ENCODE assay signal across 8 cellular contexts in the genomic region with DNA sequence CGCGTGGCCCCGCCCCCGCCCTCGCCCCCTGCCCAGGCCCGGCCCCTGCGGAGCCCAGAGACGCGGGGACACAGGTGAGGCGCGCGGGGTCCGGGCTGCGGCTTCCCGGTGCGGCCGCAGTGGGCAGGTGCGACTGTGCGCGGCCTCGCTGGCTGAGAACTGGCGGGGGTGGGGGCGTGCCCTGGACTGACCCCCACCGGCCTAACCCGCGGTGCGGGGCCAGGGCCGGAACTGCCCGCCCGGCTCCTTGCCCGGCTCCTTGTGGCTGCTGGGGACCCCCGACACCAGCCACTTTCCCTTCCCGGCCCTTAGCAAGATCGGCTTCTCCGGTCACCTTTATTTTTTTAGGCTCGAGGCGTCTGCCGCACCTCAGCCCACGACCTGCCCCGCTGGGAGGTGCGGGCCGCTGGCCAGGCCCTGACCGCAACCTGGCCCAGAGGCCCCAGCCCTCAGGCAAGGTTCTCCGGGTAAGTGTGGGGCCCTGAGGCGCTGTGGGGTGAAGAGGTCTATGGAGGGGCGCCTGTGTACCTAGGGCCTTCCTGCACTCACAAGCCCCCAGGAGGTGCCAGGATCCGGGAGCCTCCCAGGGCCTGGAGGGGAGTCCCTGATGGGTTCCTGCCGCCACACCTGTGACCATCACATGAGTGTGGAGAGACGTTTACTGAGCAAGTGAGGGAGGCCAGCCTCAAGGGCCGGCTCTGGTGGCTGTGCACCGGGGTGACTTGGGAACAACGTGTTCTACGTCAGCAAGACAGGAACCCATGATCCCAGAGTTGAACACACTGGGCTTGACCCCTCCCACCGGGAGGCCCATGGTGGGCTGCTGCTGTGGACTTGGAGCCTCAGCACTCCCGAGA. TPM values are rescaled to one million over a fixed set of nuclear protein-coding genes. Genes with fewer than 3 reads are reported as not detected.
DNase-seq lines count a peak whose midpoint lies in the region; ATAC-seq and TF ChIP-seq lines count a peak whose summit lies in the region.

SMIM1 (plus strand) TSS at position 35 of the 857 bp plus-strand sequence. CDS start 2,625 bp downstream, outside the sequence.

- DNase-seq in adipocyte (ENCODE audit: low read depth) (no peak), stomach (no peak), cerebellum (ENCODE audit: low spot score) (no peak), activated gamma-delta T cell (lab: John Stamatoyannopoulos, UW) (no peak), D341Med (ENCODE audit: low spot score) (no peak)

- H3K27me3 ChIP-seq in adipocyte (replicated peaks; ENCODE audit: control insufficient read depth, insufficient read depth, low read length) (peaks cover 36% of the 10 kb centered on the region), iPS-20b (ENCODE audit: insufficient read depth, low read length) (peaks cover 13% of the 10 kb centered on the region; the same call in 1 of the 2 replicates), stomach (peaks cover 0 to 20% (median 0%) of the 10 kb centered on the region in 3 donors)

- intact Hi-C loops in stomach (cut with DNase I; ENCODE audit: low total_unique reads), result no loop called here

- no peaks in the 10 kb centered on the region for H3K36me3 ChIP-seq in adipocyte (ENCODE audit: control insufficient read depth, insufficient read depth, low read length, severe bottlenecking)
- H3K36me3 ChIP-seq in iPS-20b (ENCODE audit: insufficient read depth, low read depth, low read length), result no peaks in the 10 kb centered on the region
- H3K36me3 ChIP-seq in stomach, result peaks cover 0 to 3% (median under 1%) of the 10 kb centered on the region in 4 donors

- H3K27ac ChIP-seq in iPS-20b (ENCODE audit: low read length), result no peak within 1 kb of the TSS
- peak within 1 kb of the TSS; percentile 38 to 88 (median 73) for H3K27ac ChIP-seq in stomach

- no peak for TF ChIP-seq EP300 in stomach (IDR thresholded peaks at IDR 0.05)

- no peak for TF ChIP-seq POLR2A in stomach (IDR thresholded peaks at IDR 0.05)

- ATAC-seq in GM19025 (IDR thresholded peaks at IDR 0.05; ENCODE audit: low read depth, unreplicated experiment), result peak; percentile 21
- peak; percentile 15 for ATAC-seq in HG03135 (IDR thresholded peaks at IDR 0.05; ENCODE audit: unreplicated experiment)

- H3K9ac ChIP-seq in adipocyte (ENCODE audit: low read length) (no peak within 1 kb of the TSS), iPS-20b (ENCODE audit: low read depth, low read length) (peak within 1 kb of the TSS; percentile 51; the same call in 1 of the 2 replicates)

- H3K9me3 ChIP-seq in adipocyte (ENCODE audit: control insufficient read depth, low read length) (no peaks in the 10 kb centered on the region), iPS-20b (ENCODE audit: insufficient read depth, low read depth, low read length) (no peaks in the 10 kb centered on the region), stomach (no peaks in the 10 kb centered on the region)

- no peak for TF ChIP-seq CTCF in stomach (IDR thresholded peaks at IDR 0.05)

- H3K4me3 ChIP-seq in adipocyte (ENCODE audit: low read length) (peak within 1 kb of the TSS; percentile 65), iPS-20b (ENCODE audit: low read length) (peak within 1 kb of the TSS; percentile 69; the same call in 1 of the 2 replicates), stomach (peak within 1 kb of the TSS; percentile 62 to 91 (median 78))

- H3K4me1 ChIP-seq in adipocyte (ENCODE audit: control insufficient read depth, insufficient read depth, low read length), result peaks cover 11% of the 10 kb centered on the region
- H3K4me1 ChIP-seq in iPS-20b (ENCODE audit: insufficient read depth, low read length), result peaks cover 6% of the 10 kb centered on the region; the same call in 1 of the 2 replicates
- H3K4me1 ChIP-seq in stomach, result peaks cover 29 to 56% (median 55%) of the 10 kb centered on the region in 4 donors

- WGBS in stomach, 5 donors, result 6 to 20% (median 11%) methylated on average over 25 to 55 of the region's 55 CpGs

RNA-seq across cellular contexts. Expression of gene SMIM1, which starts in this region (rescaled TPM):
- not detected for total RNA-seq in stomach
- 10 to 100 TPM in 2 of 3 donors, 1 to 10 TPM in 1; 7.3 to 26.5 (median 12.5) TPM for polyA plus RNA-seq in stomach
- total RNA-seq in cerebellum, result 1.7 TPM
